ENCODE assay signal across 8 cellular contexts in the genomic region with DNA sequence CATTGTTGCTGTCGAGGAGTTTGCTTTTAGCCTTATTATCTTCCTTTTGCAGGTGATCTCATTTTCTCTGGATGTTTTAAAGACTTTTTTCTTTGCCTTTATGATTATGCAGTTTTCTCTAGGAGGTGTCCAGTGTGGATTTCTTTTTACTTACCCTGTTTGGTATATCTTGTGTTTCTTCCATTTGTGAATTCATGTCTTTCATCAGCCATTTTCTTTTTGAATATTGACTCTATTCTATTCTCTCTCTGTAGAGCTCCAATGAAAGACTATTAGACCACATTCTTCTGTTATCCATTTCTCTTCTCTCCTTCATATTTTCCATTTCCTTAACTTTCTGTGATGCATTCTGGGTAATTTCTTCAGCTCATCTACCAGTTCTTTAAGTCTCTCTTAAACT. TPM values are rescaled to one million over a fixed set of nuclear protein-coding genes. Genes with fewer than 3 reads are reported as not detected.
"Had no signal": no experiment of that assay in that cellular context is flagged by ENCODE, and none has a peak within 500 bp of the region (broad histone marks: within the 10 kb centered on the region; RNA-seq: fewer than 3 reads in every experiment).

No MANE protein-coding gene starts in this region.

- H3K9me3 ChIP-seq: HAP-1 had no signal

- H3K4me3 Mint-ChIP-seq: GM23338 had no signal

- DNase-seq: H7, KG1 had no signal

- H2AFZ ChIP-seq: GM23338 had no signal

- H3K27ac Mint-ChIP-seq: GM23338 had no signal

- H3K9me3 Mint-ChIP-seq: GM23338 had no signal

- ATAC-seq: HCT116, HepG2, K562 had no signal

- H3K4me1 ChIP-seq: HAP-1 had no signal

- H3K4me2 ChIP-seq: GM23338 had no signal

- H3K36me3 ChIP-seq: HAP-1 had no signal

- H3K4me3 ChIP-seq: GM23338, HAP-1, K562 had no signal

RNA-seq across cellular contexts. Expression of gene CDK15, which starts 34.4 kb away (rescaled TPM):
- total RNA-seq: GM23338, H7, HepG2, HT-29, K562 had no signal
- polyA plus RNA-seq: HepG2, K562 had no signal
